9 cellular contexts compared by ENCODE assay signal in the genomic region with DNA sequence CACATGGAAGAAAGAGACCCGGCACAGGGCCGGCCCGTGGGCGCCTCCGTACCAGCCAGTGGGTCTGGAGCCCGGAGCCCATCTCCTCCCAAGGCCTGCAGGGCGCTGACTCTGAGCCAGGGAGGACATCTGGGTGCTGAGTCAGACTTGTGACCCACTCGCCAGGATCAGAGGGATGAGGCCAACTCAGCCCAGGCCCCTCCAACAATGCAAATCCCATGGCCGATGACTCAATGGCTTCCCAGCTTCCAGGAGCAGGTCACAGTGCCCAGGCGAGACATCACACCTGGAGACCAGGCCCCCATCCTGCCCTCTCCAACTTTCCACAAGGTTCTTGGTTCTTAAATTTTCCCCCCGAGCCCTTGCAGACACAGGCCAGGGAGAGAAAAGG.
DNase-seq lines count a peak whose midpoint lies in the region; TF ChIP-seq lines count a peak whose summit lies in the region.
"Had no signal": no experiment of that assay in that cellular context is flagged by ENCODE, and none has a peak within 500 bp of the region (broad histone marks: within the 10 kb centered on the region; RNA-seq: fewer than 3 reads in every experiment).

No MANE protein-coding gene starts in this region.

- H3K36me3 ChIP-seq in vagina (peaks cover 0 to 32% of the 10 kb centered on the region in 2 donors), H7 (replicated peaks; ENCODE audit: control insufficient read depth, insufficient read depth, low read length) (peaks cover 54% of the 10 kb centered on the region)

- H3K27ac ChIP-seq in vagina, result peak overlapping the region; percentile 77

- peak; percentile 3 for DNase-seq in NCI-H82 (lab: John Stamatoyannopoulos, UW)
- no peak for DNase-seq in NCI-H82 treated with DMSO at 0.1 percent for 48 hours (lab: John Stamatoyannopoulos, UW; ENCODE audit: unreplicated experiment)
- DNase-seq in dedifferentiated amniotic fluid mesenchymal stem cell (ENCODE audit: extremely low spot score), result peak; percentile 43
- peak; percentile 30 for DNase-seq in middle frontal gyrus (ENCODE audit: extremely low spot score, low spot score)
- DNase-seq in vagina (ENCODE audit: extremely low spot score in 2 of 2), result no peak
- no peak for DNase-seq in H7
- DNase-seq in NCI-H1694 treated with DMSO at 0.1 percent for 48 hours (lab: John Stamatoyannopoulos, UW), result no peak
- DNase-seq in GM13976 (ENCODE audit: low spot score), result no peak
- DNase-seq: NCI-H526 had no signal

- H3K4me3 ChIP-seq in vagina, result no peak overlapping the region
- H3K4me3 ChIP-seq in H7 (ENCODE audit: insufficient read depth, low read depth, low read length), result no peak overlapping the region

- H3K9me3 ChIP-seq in vagina, result no peaks in the 10 kb centered on the region

- H3K4me1 ChIP-seq in vagina, result peaks cover 76% of the 10 kb centered on the region

- intact Hi-C loops in vagina (cut with DNase I), result loop anchor here (5.0 kb wide), 1 partner anchor 412 kb away; no protein-coding TSS in a partner anchor

- no peak for TF ChIP-seq POLR2A in vagina (IDR thresholded peaks at IDR 0.05)

- TF ChIP-seq CTCF in vagina (IDR thresholded peaks at IDR 0.05) (no peak), GM13976 (IDR thresholded peaks at IDR 0.05; ENCODE audit: borderline replicate concordance, control extremely low read depth, extremely low read depth, insufficient read depth, missing control alignments) (no peak)

- H3K27me3 ChIP-seq in vagina (no peaks in the 10 kb centered on the region), H7 (ENCODE audit: control insufficient read depth, insufficient read depth, low read length) (no peaks in the 10 kb centered on the region)

- in situ Hi-C loops in GM13976 (cut with MboI; ENCODE audit: low sequenced_read_pairs, unreplicated experiment), result loop anchor here (10.0 kb wide), 1 partner anchor 409 kb away; no protein-coding TSS in a partner anchor

Comparison
In these comparisons a context has a peak if more than half of its experiments do, and no peak if none do; other contexts are left out.
1. DNase-seq: peak in NCI-H82 (single experiment), dedifferentiated amniotic fluid mesenchymal stem cell (single experiment) and middle frontal gyrus (single experiment); none in NCI-H82 treated with DMSO at 0.1 percent for 48 hours (single experiment), vagina (0 of 2), H7 (single experiment), NCI-H1694 treated with DMSO at 0.1 percent for 48 hours (single experiment) and GM13976 (single experiment).